11 cellular contexts compared by ENCODE assay signal in genomic region chr5:88879724-88880123, GRCh38. TPM values are rescaled to one million over a fixed set of nuclear protein-coding genes. Genes with fewer than 3 reads are reported as not detected.
DNase-seq lines count a peak whose midpoint lies in the region; ATAC-seq and TF ChIP-seq lines count a peak whose summit lies in the region.
"Had no signal": no experiment of that assay in that cellular context is flagged by ENCODE, and none has a peak within 500 bp of the region (broad histone marks: within the 10 kb centered on the region; RNA-seq: fewer than 3 reads in every experiment).

No MANE protein-coding gene starts in this region.

- DNase-seq in adrenal gland (no peak), medulla oblongata (ENCODE audit: extremely low spot score) (peak; percentile 33), suprapubic skin (ENCODE audit: low spot score in 2 of 2) (no peak), NCI-H1436 treated with DMSO at 0.1 percent for 48 hours (lab: John Stamatoyannopoulos, UW) (no peak), MCF 10A (ENCODE audit: unreplicated experiment) (no peak)
- DNase-seq: activated CD8-positive, alpha-beta memory T cell treated with anti-CD3 and anti-CD28 coated beads, Interleukin-2, amount 50 U/mL, for 48 hours; DMS79 treated with DMSO at 0.1 percent for 48 hours; NCI-H510A; stimulated activated naive CD4-positive, alpha-beta T cell had no signal

- H3K27me3 ChIP-seq in adrenal gland (no peaks in the 10 kb centered on the region), suprapubic skin (no peaks in the 10 kb centered on the region)

- H3K4me1 ChIP-seq in HEK293 (ENCODE audit: control insufficient read depth, insufficient read depth, low read length) (peaks cover 17% of the 10 kb centered on the region; the same call in 1 of the 2 replicates), adrenal gland (replicated peaks in 1 of 2) (peaks cover 27 to 58% of the 10 kb centered on the region in 2 donors), suprapubic skin (peaks cover 18% of the 10 kb centered on the region)

- H3K27ac ChIP-seq in HEK293 (ENCODE audit: extremely low read depth, low read depth, low read length) (no peak overlapping the region), adrenal gland (peak overlapping the region; percentile 15 to 94 (median 80)), suprapubic skin (no peak overlapping the region)

- H3K4me3 ChIP-seq in HEK293 (ENCODE audit: low read depth, low read length) = no peak overlapping the region
- H3K4me3 ChIP-seq in adrenal gland = peak overlapping the region in 1 of 4 donors; percentile 93
- peak overlapping the region; percentile 55 for H3K4me3 ChIP-seq in suprapubic skin

- no peak overlapping the region for H3K4me3 Mint-ChIP-seq in MCF 10A (ENCODE audit: unreplicated experiment)

- CTCF ChIA-PET in HEK293 (lab: Yijun Ruan, JAX) = interaction anchor here (0.5 to 0.7 kb wide), 3 partner anchors 10 to 1480 kb away, joined by 3 to 4 read pairs (median 3); no protein-coding TSS in a partner anchor
- CTCF ChIA-PET in MCF 10A (lab: Yijun Ruan, JAX) = no interaction called here

- no peak overlapping the region for H3K27ac Mint-ChIP-seq in MCF 10A (ENCODE audit: low read depth, unreplicated experiment)

- H3K27me3 Mint-ChIP-seq in MCF 10A (ENCODE audit: insufficient read depth, unreplicated experiment) = peaks cover 65% of the 10 kb centered on the region

- TF ChIP-seq POLR2A in adrenal gland (IDR thresholded peaks at IDR 0.05) (peak in 1 of 2 donors; percentile 56), suprapubic skin (IDR thresholded peaks at IDR 0.05) (no peak)

- no peak for ATAC-seq in HG03159 (IDR thresholded peaks at IDR 0.05; ENCODE audit: unreplicated experiment)

- WGBS in adrenal gland, 4 donors = 22 to 35% (median 26%) methylated on average over 5 of the region's 5 CpGs
- WGBS in suprapubic skin = 60% methylated on average over 5 of the region's 5 CpGs

- H3K9me3 Mint-ChIP-seq in MCF 10A (ENCODE audit: unreplicated experiment) = no peaks in the 10 kb centered on the region

- TF ChIP-seq EP300 in suprapubic skin (IDR thresholded peaks at IDR 0.05) = no peak

- TF ChIP-seq CTCF in HEK293 (tag by site-specific recombination; IDR thresholded peaks at IDR 0.05) (no peak), adrenal gland (IDR thresholded peaks at IDR 0.05) (no peak), suprapubic skin (IDR thresholded peaks at IDR 0.05) (no peak), MCF 10A (IDR thresholded peaks at IDR 0.05; ENCODE audit: unreplicated experiment) (no peak)

- H3K36me3 Mint-ChIP-seq in MCF 10A (ENCODE audit: insufficient read depth, unreplicated experiment) = no peaks in the 10 kb centered on the region

- POLR2A ChIA-PET in HEK293 (lab: Yijun Ruan, JAX) (no interaction called here), MCF 10A (lab: Yijun Ruan, JAX) (interaction anchor here (0.5 kb wide), 1 partner anchor 56 kb away, joined by 6 read pairs; no protein-coding TSS in a partner anchor)

- intact Hi-C loops in adrenal gland (cut with DNase I) (loop anchor here (5.0 to 10.0 kb wide), 4 partner anchors 42 to 147 kb away; no protein-coding TSS in a partner anchor), MCF 10A (cut with micrococcal nuclease) (loop anchor here (5.0 to 10.0 kb wide), 2 partner anchors 853 to 1385 kb away; no protein-coding TSS in a partner anchor)

- H3K9me3 ChIP-seq in HEK293 (ENCODE audit: control insufficient read depth, insufficient read depth, low read depth, low read length) (no peaks in the 10 kb centered on the region), adrenal gland (replicated peaks in 1 of 3) (no peaks in the 10 kb centered on the region), suprapubic skin (no peaks in the 10 kb centered on the region)

- no peaks in the 10 kb centered on the region for H3K4me1 Mint-ChIP-seq in MCF 10A (ENCODE audit: insufficient read depth, unreplicated experiment)

- H3K36me3 ChIP-seq in HEK293 (ENCODE audit: control insufficient read depth in 2 of 2, insufficient read depth in 1 of 2, low read length in 2 of 2) = no peaks in the 10 kb centered on the region
- H3K36me3 ChIP-seq in adrenal gland (replicated peaks in 1 of 2) = no peaks in the 10 kb centered on the region
- H3K36me3 ChIP-seq in suprapubic skin = no peaks in the 10 kb centered on the region

- no TSS peak for BruUV-seq in MCF 10A (replicated peaks; lab: Mats Ljungman, UMichigan)

TF ChIP-seq in HEK293, 187 proteins besides CTCF, POLR2A, EP300 and RAD21 (continues in another document):
- TF ChIP-seq SCRT1 (tag by site-specific recombination; IDR thresholded peaks at IDR 0.05; ENCODE audit: borderline replicate concordance) (0 out of 2 replicates have a peak, but pooled peaks have one; percentile 45), TCF7L2 (IDR thresholded peaks at IDR 0.05; ENCODE audit: borderline replicate concordance, low read depth, low read length) (no peak), ZBTB6 (tag by site-specific recombination; IDR thresholded peaks at IDR 0.05) (no peak), ZNF501 (tag by site-specific recombination; IDR thresholded peaks at IDR 0.05) (no peak), YY1 (tag by site-specific recombination; IDR thresholded peaks at IDR 0.05) (no peak), TRIM28 (IDR thresholded peaks at IDR 0.05; ENCODE audit: borderline replicate concordance, low read length) (no peak), ZBTB17 (tag by site-specific recombination; IDR thresholded peaks at IDR 0.05) (0 out of 2 replicates have a peak, but pooled peaks have one; percentile 43), ZNF26 (tag by site-specific recombination; IDR thresholded peaks at IDR 0.05) (no peak), ZNF292 (tag by site-specific recombination; IDR thresholded peaks at IDR 0.05; ENCODE audit: borderline replicate concordance, low read depth) (no peak), ZNF146 (tag by site-specific recombination; IDR thresholded peaks at IDR 0.05) (no peak), REST (tag by site-specific recombination; IDR thresholded peaks at IDR 0.05) (no peak), BCL11B (tag by site-specific recombination; IDR thresholded peaks at IDR 0.05; ENCODE audit: low read depth) (no peak), ZBTB26 (tag by site-specific recombination; optimal IDR thresholded peaks at IDR 0.05) (no peak), ZFHX2 (tag by site-specific recombination; conservative IDR thresholded peaks at IDR 0.05) (no peak), ZNF248 (tag by site-specific recombination; IDR thresholded peaks at IDR 0.05) (no peak)

RNA-seq across cellular contexts. Expression of gene MEF2C, which starts 3.3 kb away (rescaled TPM):
- total RNA-seq in adrenal gland (100 to 1,000 TPM in 2 of 8 donors, 10 to 100 TPM in 6; 43.6 to 172 (median 79.4) TPM), suprapubic skin (10 to 100 TPM in 2 of 4 donors, 1 to 10 TPM in 2; 5.9 to 15.9 (median 10.1) TPM), MCF 10A (2022) (0.05 and 0.07 TPM in 2 replicates)
- polyA plus RNA-seq in adrenal gland = 10 to 100 TPM; 26.8 to 63.7 (median 36.4) TPM

Comparison
In these comparisons a context has a peak if more than half of its experiments do, and no peak if none do; other contexts are left out.
1. H3K27ac ChIP-seq: peak in adrenal gland (5 of 5); none in HEK293 (single experiment) and suprapubic skin (single experiment).